8 cellular contexts compared by ENCODE assay signal in genomic region chr20:63831696-63832686, GRCh38. TPM values are rescaled to one million over a fixed set of nuclear protein-coding genes. Genes with fewer than 3 reads are reported as not detected.
DNase-seq lines count a peak whose midpoint lies in the region; ATAC-seq, FAIRE-seq and TF ChIP-seq lines count a peak whose summit lies in the region.

No MANE protein-coding gene starts in this region.

- no peak for TF ChIP-seq CTCF in keratinocyte (optimal IDR thresholded peaks at IDR 0.05 in 1 of 3, IDR thresholded peaks at IDR 0.05 in 1 of 3, conservative IDR thresholded peaks at IDR 0.05 in 1 of 3; ENCODE audit: extremely low read depth in 1 of 3, insufficient read depth in 2 of 3, low read length in 3 of 3)

- ATAC-seq in GM21367 (IDR thresholded peaks at IDR 0.05; ENCODE audit: unreplicated experiment), result no peak

- POLR2A ChIA-PET in activated CD4-positive, alpha-beta T cell treated with anti-CD3 and anti-CD28 coated beads, Interleukin-2, amount 10 ng/mL, durations not matched to agents 7 days and 5 days (lab: Charles Lee), result no interaction called here

- H3K27ac Mint-ChIP-seq in activated CD4-positive, alpha-beta T cell treated with anti-CD3 and anti-CD28 coated beads, Interleukin-2, amount 10 ng/mL, durations not matched to agents 7 days and 5 days, result no peak overlapping the region

- CTCF ChIA-PET in activated CD4-positive, alpha-beta T cell treated with anti-CD3 and anti-CD28 coated beads, Interleukin-2, amount 10 ng/mL, durations not matched to agents 7 days and 5 days (lab: Charles Lee), result no interaction called here

- H3K9me3 ChIP-seq in keratinocyte (ENCODE audit: control insufficient read depth, low read depth, low read length), result no peaks in the 10 kb centered on the region
- H3K9me3 ChIP-seq in subcutaneous abdominal adipose tissue (ENCODE audit: control insufficient read depth in 5 of 5, low read length in 5 of 5), result no peaks in the 10 kb centered on the region

- H3K27ac ChIP-seq in keratinocyte (ENCODE audit: control insufficient read depth, insufficient read depth, low read length) (no peak overlapping the region), subcutaneous abdominal adipose tissue (ENCODE audit: low read depth, low read length) (no peak overlapping the region)

- no peak for FAIRE-seq in keratinocyte (lab: Jason Lieb, UNC)

- no peak for DNase-seq in activated CD4-positive, alpha-beta T cell treated with anti-CD3 and anti-CD28 coated beads, Interleukin-2, amount 10 ng/mL, durations not matched to agents 7 days and 5 days
- DNase-seq in activated CD4-positive, alpha-beta T cell treated with anti-CD3 and anti-CD28 coated beads, Interleukin-2, amount 50 U/mL, for 4 hours, result no peak
- DNase-seq in amniotic epithelial cell (ENCODE audit: low read depth), result peak; percentile 45
- DNase-seq in keratinocyte (ENCODE audit: low read depth, low spot score), result no peak
- no peak for DNase-seq in stimulated activated CD4-positive, alpha-beta T cell treated with anti-CD3 and anti-CD28 coated beads, Interleukin-2, amount 100 ng/mL, for 24 hours
- no peak for DNase-seq in activated CD4-positive, alpha-beta T cell treated with anti-CD3 and anti-CD28 coated beads for 4 hours

- H3K9me1 ChIP-seq in keratinocyte (ENCODE audit: control insufficient read depth, extremely low read depth, insufficient read depth, low read length), result no peaks in the 10 kb centered on the region

- H3K4me3 Mint-ChIP-seq in activated CD4-positive, alpha-beta T cell treated with anti-CD3 and anti-CD28 coated beads, Interleukin-2, amount 10 ng/mL, durations not matched to agents 7 days and 5 days, result peak overlapping the region; percentile 25

- H2AFZ ChIP-seq in keratinocyte (ENCODE audit: control insufficient read depth, low read length), result no peak overlapping the region

- no peaks in the 10 kb centered on the region for H3K4me1 ChIP-seq in keratinocyte (ENCODE audit: control insufficient read depth, extremely low read depth, insufficient read depth, low read length)
- H3K4me1 ChIP-seq in subcutaneous abdominal adipose tissue (ENCODE audit: control insufficient read depth in 5 of 5, insufficient read depth in 5 of 5, low read length in 5 of 5), result peaks cover 0 to 61% (median 39%) of the 10 kb centered on the region in 5 donors

- H3K4me2 ChIP-seq in keratinocyte (ENCODE audit: control insufficient read depth, extremely low read depth, insufficient read depth, low read depth, low read length), result peak overlapping the region; percentile 5

- no peak overlapping the region for H3K9ac ChIP-seq in keratinocyte (ENCODE audit: control insufficient read depth, extremely low read depth, insufficient read depth, low read length)
- peak overlapping the region in 1 of 5 donors; percentile 55 for H3K9ac ChIP-seq in subcutaneous abdominal adipose tissue (ENCODE audit: low read length in 5 of 5)

- no peaks in the 10 kb centered on the region for H3K9me3 Mint-ChIP-seq in activated CD4-positive, alpha-beta T cell treated with anti-CD3 and anti-CD28 coated beads, Interleukin-2, amount 10 ng/mL, durations not matched to agents 7 days and 5 days

- H3K36me3 ChIP-seq in keratinocyte (ENCODE audit: control insufficient read depth in 2 of 2, extremely low read depth in 1 of 2, insufficient read depth in 2 of 2, low read length in 2 of 2) (no peaks in the 10 kb centered on the region), subcutaneous abdominal adipose tissue (ENCODE audit: control insufficient read depth in 5 of 5, insufficient read depth in 5 of 5, low read length in 5 of 5) (no peaks in the 10 kb centered on the region)

- H4K20me1 ChIP-seq in keratinocyte (ENCODE audit: control insufficient read depth, extremely low read depth, insufficient read depth, low read length), result no peaks in the 10 kb centered on the region

- no peaks in the 10 kb centered on the region for H3K79me2 ChIP-seq in keratinocyte (ENCODE audit: control insufficient read depth, insufficient read depth, low read length)

- H3K27me3 Mint-ChIP-seq in activated CD4-positive, alpha-beta T cell treated with anti-CD3 and anti-CD28 coated beads, Interleukin-2, amount 10 ng/mL, durations not matched to agents 7 days and 5 days, result peaks cover 42% of the 10 kb centered on the region

- H3K4me3 ChIP-seq in keratinocyte (ENCODE audit: control insufficient read depth in 2 of 3, extremely low read depth in 1 of 3, insufficient read depth in 2 of 3, low read depth in 1 of 3, low read length in 3 of 3), result no peak overlapping the region
- peak overlapping the region in 4 of 5 donors; percentile 57 to 65 (median 60) for H3K4me3 ChIP-seq in subcutaneous abdominal adipose tissue (ENCODE audit: low read depth in 1 of 5, low read length in 5 of 5)

- H3K36me3 Mint-ChIP-seq in activated CD4-positive, alpha-beta T cell treated with anti-CD3 and anti-CD28 coated beads, Interleukin-2, amount 10 ng/mL, durations not matched to agents 7 days and 5 days (ENCODE audit: low read depth), result no peaks in the 10 kb centered on the region

- H3K27me3 ChIP-seq in keratinocyte (ENCODE audit: control insufficient read depth, extremely low read depth, insufficient read depth, low read length) (peaks cover 53% of the 10 kb centered on the region), subcutaneous abdominal adipose tissue (ENCODE audit: control insufficient read depth in 5 of 5, insufficient read depth in 4 of 5, low read length in 5 of 5) (peaks cover 0 to 15% (median 0%) of the 10 kb centered on the region in 5 donors)

- dilution Hi-C loops in keratinocyte (cut with MboI; ENCODE audit: extremely low pct_ligation_motif_present, low sequenced_read_pairs), result no loop called here

- H3K4me1 Mint-ChIP-seq in activated CD4-positive, alpha-beta T cell treated with anti-CD3 and anti-CD28 coated beads, Interleukin-2, amount 10 ng/mL, durations not matched to agents 7 days and 5 days, result peaks cover 8% of the 10 kb centered on the region

RNA-seq across cellular contexts. Expression of gene ZBTB46, which starts 0.9 kb away (rescaled TPM):
- not detected for total RNA-seq in activated CD4-positive, alpha-beta T cell treated with anti-CD3 and anti-CD28 coated beads, Interleukin-2, amount 10 ng/mL, durations not matched to agents 7 days and 5 days
- 0.12 to 0.18 TPM (median 0.13 TPM) in 3 replicates for polyA plus RNA-seq in keratinocyte
- polyA plus RNA-seq in keratinocyte (2011; ENCODE audit: low read depth), result 0.29 TPM
- 0.06 and 0.16 TPM in 2 replicates for polyA plus RNA-seq in keratinocyte (2011; cell fraction: cytosol; rRNA removed)
- 0.24 and 0.40 TPM in 2 replicates for polyA plus RNA-seq in keratinocyte (2011; cell fraction: nucleus; rRNA removed)
- 0.38 and 0.73 TPM in 2 replicates for polyA plus RNA-seq in keratinocyte (2012; ENCODE audit: low replicate concordance)
- polyA minus RNA-seq in keratinocyte, result 0.46 to 1.4 TPM (median 0.56 TPM) in 3 replicates
- 3.3 TPM for polyA minus RNA-seq in keratinocyte (2011; cell fraction: cytosol; rRNA and poly(A)+ RNA removed)
- polyA minus RNA-seq in keratinocyte (2011; cell fraction: nucleus; rRNA and poly(A)+ RNA removed), result 0.62 and 0.84 TPM in 2 replicates

RNA-seq across cellular contexts. Expression of gene ABHD16B, which starts 29.3 kb away (rescaled TPM):
- not detected for total RNA-seq in activated CD4-positive, alpha-beta T cell treated with anti-CD3 and anti-CD28 coated beads, Interleukin-2, amount 10 ng/mL, durations not matched to agents 7 days and 5 days
- polyA plus RNA-seq in keratinocyte, result not detected in 3 replicates
- polyA plus RNA-seq in keratinocyte (2011; ENCODE audit: low read depth), result not detected
- not detected in 2 replicates for polyA plus RNA-seq in keratinocyte (2011; cell fraction: cytosol; rRNA removed)
- not detected in 2 replicates for polyA plus RNA-seq in keratinocyte (2011; cell fraction: nucleus; rRNA removed)
- not detected in 2 replicates for polyA plus RNA-seq in keratinocyte (2012; ENCODE audit: low replicate concordance)
- polyA minus RNA-seq in keratinocyte, result not detected in 3 replicates
- polyA minus RNA-seq in keratinocyte (2011; cell fraction: cytosol; rRNA and poly(A)+ RNA removed), result not detected
- polyA minus RNA-seq in keratinocyte (2011; cell fraction: nucleus; rRNA and poly(A)+ RNA removed), result not detected in 2 replicates

RNA-seq across cellular contexts. Expression of gene TPD52L2, which starts 33.1 kb away (rescaled TPM):
- total RNA-seq in activated CD4-positive, alpha-beta T cell treated with anti-CD3 and anti-CD28 coated beads, Interleukin-2, amount 10 ng/mL, durations not matched to agents 7 days and 5 days, result 10 to 100 TPM; 39.6 to 41.6 TPM
- polyA plus RNA-seq in keratinocyte, result 177 to 208 TPM (median 200 TPM) in 3 replicates
- 70.9 TPM for polyA plus RNA-seq in keratinocyte (2011; ENCODE audit: low read depth)
- 210 and 229 TPM in 2 replicates for polyA plus RNA-seq in keratinocyte (2011; cell fraction: cytosol; rRNA removed)
- polyA plus RNA-seq in keratinocyte (2011; cell fraction: nucleus; rRNA removed), result 150 and 178 TPM in 2 replicates
- 124 and 144 TPM in 2 replicates for polyA plus RNA-seq in keratinocyte (2012; ENCODE audit: low replicate concordance)
- polyA minus RNA-seq in keratinocyte, result 112 to 135 TPM (median 117 TPM) in 3 replicates
- polyA minus RNA-seq in keratinocyte (2011; cell fraction: cytosol; rRNA and poly(A)+ RNA removed), result 247 TPM
- 75.1 and 94.8 TPM in 2 replicates for polyA minus RNA-seq in keratinocyte (2011; cell fraction: nucleus; rRNA and poly(A)+ RNA removed)

Comparison
In these comparisons a context has a peak if more than half of its experiments do, and no peak if none do; other contexts are left out.
1. H3K4me3 ChIP-seq: peak in subcutaneous abdominal adipose tissue (4 of 5); none in keratinocyte (0 of 3).